ENCODE assay signal across 25 cellular contexts in genomic region chr15:88993662-88994061, GRCh38.
"Had no signal": no experiment of that assay in that cellular context is flagged by ENCODE, and none has a peak within 500 bp of the region (broad histone marks: within the 10 kb centered on the region; RNA-seq: fewer than 3 reads in every experiment).

No MANE protein-coding gene starts in this region.

- H3K4me1 ChIP-seq: ascending aorta, colonic mucosa, gastrocnemius medialis, right lobe of liver, tibial nerve had no signal

- H3K36me3 ChIP-seq: ascending aorta, cardiac muscle cell, colonic mucosa, gastrocnemius medialis, neutrophil, right lobe of liver, tibial nerve had no signal

- ATAC-seq: activated CD4-positive, alpha-beta T cell treated with anti-CD3 and anti-CD28 coated beads for 36 hours; gastrocnemius medialis; left cardiac atrium; natural killer cell treated with Interleukin-12 subunit alpha and Interleukin-12 subunit beta and Interleukin-15 and Interleukin-18, amount 100 ng/mL, for 72 hours; right lobe of liver had no signal

- DNase-seq: activated CD4-positive, alpha-beta T cell treated with anti-CD3 and anti-CD28 coated beads for 36 hours; activated CD4-positive, CD25-positive, alpha-beta regulatory T cell; activated gamma-delta T cell; activated naive CD4-positive, alpha-beta T cell treated with anti-CD3 and anti-CD28 coated beads, Interleukin-2, amount 10 ng/mL, durations not matched to agents 7 days and 5 days; activated naive CD8-positive, alpha-beta T cell treated with anti-CD3 and anti-CD28 coated beads, Interleukin-2, amount 10 ng/mL, durations not matched to agents 7 days and 5 days; cerebellar nuclear complex; colonic mucosa; dorsolateral prefrontal cortex; effector memory CD4-positive, alpha-beta T cell; erythroblast; gastrocnemius medialis; glutamatergic neuron; left cardiac atrium; right lobe of liver; stimulated activated CD4-positive, alpha-beta T cell treated with anti-CD3 and anti-CD28 coated beads, Interleukin-2, amount 100 ng/mL, for 48 hours; stimulated activated naive CD4-positive, alpha-beta T cell treated with Interleukin-2 at 50 U/mL for 16 hours; T-helper 1 cell had no signal

- H3K9me3 Mint-ChIP-seq: activated naive CD4-positive, alpha-beta T cell treated with anti-CD3 and anti-CD28 coated beads, Interleukin-2, amount 10 ng/mL, durations not matched to agents 7 days and 5 days; activated naive CD8-positive, alpha-beta T cell treated with anti-CD3 and anti-CD28 coated beads, Interleukin-2, amount 10 ng/mL, durations not matched to agents 7 days and 5 days; brain; natural killer cell treated with Interleukin-12 subunit alpha and Interleukin-12 subunit beta and Interleukin-15 and Interleukin-18, amount 100 ng/mL, for 72 hours; T-helper 2 cell treated with Interferon-gamma antibody and Interleukin-4, amounts not matched to agents 5 μg/mL and 100 μg/mL, for 36 hours had no signal

- H3K9me3 ChIP-seq: ascending aorta, colonic mucosa, gastrocnemius medialis, neutrophil, right lobe of liver, tibial nerve had no signal

- H3K4me3 ChIP-seq: ascending aorta, cardiac muscle cell, colonic mucosa, dorsolateral prefrontal cortex, gastrocnemius medialis, right lobe of liver, tibial nerve had no signal

- H3K36me3 Mint-ChIP-seq: activated naive CD4-positive, alpha-beta T cell treated with anti-CD3 and anti-CD28 coated beads, Interleukin-2, amount 10 ng/mL, durations not matched to agents 7 days and 5 days; activated naive CD8-positive, alpha-beta T cell treated with anti-CD3 and anti-CD28 coated beads, Interleukin-2, amount 10 ng/mL, durations not matched to agents 7 days and 5 days; brain; natural killer cell treated with Interleukin-12 subunit alpha and Interleukin-12 subunit beta and Interleukin-15 and Interleukin-18, amount 100 ng/mL, for 72 hours had no signal

- H3K4me1 Mint-ChIP-seq: activated CD4-positive, alpha-beta T cell treated with anti-CD3 and anti-CD28 coated beads for 36 hours; activated naive CD4-positive, alpha-beta T cell treated with anti-CD3 and anti-CD28 coated beads, Interleukin-2, amount 10 ng/mL, durations not matched to agents 7 days and 5 days; activated naive CD8-positive, alpha-beta T cell treated with anti-CD3 and anti-CD28 coated beads, Interleukin-2, amount 10 ng/mL, durations not matched to agents 7 days and 5 days had no signal

- H3K27me3 ChIP-seq: ascending aorta, cardiac muscle cell, colonic mucosa, dorsolateral prefrontal cortex, gastrocnemius medialis, neutrophil, right lobe of liver, tibial nerve had no signal

- H3K27ac ChIP-seq: ascending aorta, cardiac muscle cell, colonic mucosa, dorsolateral prefrontal cortex, gastrocnemius medialis, neutrophil, right lobe of liver, tibial nerve had no signal

- H3K27ac Mint-ChIP-seq: activated CD4-positive, alpha-beta T cell treated with anti-CD3 and anti-CD28 coated beads for 36 hours; activated naive CD4-positive, alpha-beta T cell treated with anti-CD3 and anti-CD28 coated beads, Interleukin-2, amount 10 ng/mL, durations not matched to agents 7 days and 5 days; activated naive CD8-positive, alpha-beta T cell treated with anti-CD3 and anti-CD28 coated beads, Interleukin-2, amount 10 ng/mL, durations not matched to agents 7 days and 5 days; brain; natural killer cell treated with Interleukin-12 subunit alpha and Interleukin-12 subunit beta and Interleukin-15 and Interleukin-18, amount 100 ng/mL, for 72 hours; progenitor cell of endocrine pancreas; T-helper 2 cell treated with Interferon-gamma antibody and Interleukin-4, amounts not matched to agents 5 μg/mL and 100 μg/mL, for 36 hours had no signal

- H3K4me3 Mint-ChIP-seq: activated CD4-positive, alpha-beta T cell treated with anti-CD3 and anti-CD28 coated beads for 36 hours; activated naive CD4-positive, alpha-beta T cell treated with anti-CD3 and anti-CD28 coated beads, Interleukin-2, amount 10 ng/mL, durations not matched to agents 7 days and 5 days; activated naive CD8-positive, alpha-beta T cell treated with anti-CD3 and anti-CD28 coated beads, Interleukin-2, amount 10 ng/mL, durations not matched to agents 7 days and 5 days; brain; natural killer cell treated with Interleukin-12 subunit alpha and Interleukin-12 subunit beta and Interleukin-15 and Interleukin-18, amount 100 ng/mL, for 72 hours; T-helper 2 cell treated with Interferon-gamma antibody and Interleukin-4, amounts not matched to agents 5 μg/mL and 100 μg/mL, for 36 hours had no signal
